ENCODE assay signal across 12 cellular contexts in the genomic region with DNA sequence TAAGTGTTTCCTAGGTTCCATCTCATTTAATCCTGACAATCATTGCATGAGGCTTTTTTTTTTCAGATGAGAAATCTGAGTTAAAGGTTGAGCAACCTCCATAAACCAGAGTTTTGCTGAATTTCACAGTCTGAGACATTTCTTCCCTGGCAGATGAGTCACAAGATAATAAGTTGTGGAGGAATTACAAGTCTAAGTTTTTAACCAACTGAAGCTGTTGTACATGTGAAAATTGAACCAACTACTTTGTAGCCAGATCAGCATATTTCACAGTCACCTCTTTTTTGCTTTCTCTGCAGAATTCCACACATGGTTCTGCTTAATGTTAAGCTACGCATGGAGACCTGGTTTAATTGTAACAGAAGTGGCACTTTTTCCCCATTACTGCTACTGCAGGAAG.
DNase-seq lines count a peak whose midpoint lies in the region; ATAC-seq, FAIRE-seq and TF ChIP-seq lines count a peak whose summit lies in the region.
"Had no signal": no experiment of that assay in that cellular context is flagged by ENCODE, and none has a peak within 500 bp of the region (broad histone marks: within the 10 kb centered on the region; RNA-seq: fewer than 3 reads in every experiment).

No MANE protein-coding gene starts in this region.

- H3K4me1 ChIP-seq in fibroblast of lung (ENCODE audit: control insufficient read depth, extremely low read depth, insufficient read depth, low read length) (peaks cover 7% of the 10 kb centered on the region), parathyroid adenoma (no peaks in the 10 kb centered on the region), body of pancreas (no peaks in the 10 kb centered on the region)

- H3K79me2 ChIP-seq in fibroblast of lung (ENCODE audit: control insufficient read depth, insufficient read depth, low read length) = no peaks in the 10 kb centered on the region
- no peaks in the 10 kb centered on the region for H3K79me2 ChIP-seq in parathyroid adenoma

- H3K9me3 ChIP-seq in fibroblast of lung (ENCODE audit: control insufficient read depth, insufficient read depth, low read depth, low read length) (no peaks in the 10 kb centered on the region), parathyroid adenoma (ENCODE audit: control insufficient read depth, low read length) (no peaks in the 10 kb centered on the region), body of pancreas (no peaks in the 10 kb centered on the region)

- H3K27me3 ChIP-seq in fibroblast of lung (ENCODE audit: control insufficient read depth, insufficient read depth, low read length) (no peaks in the 10 kb centered on the region), parathyroid adenoma (ENCODE audit: control insufficient read depth, insufficient read depth, low read length) (no peaks in the 10 kb centered on the region), body of pancreas (no peaks in the 10 kb centered on the region)

- no peak overlapping the region for H3K4me3 ChIP-seq in fibroblast of lung (replicated peaks in 1 of 4; ENCODE audit: control extremely low read depth in 1 of 4, insufficient read depth in 1 of 4, low read depth in 3 of 4, low read length in 4 of 4)
- peak overlapping the region; percentile 23 for H3K4me3 ChIP-seq in parathyroid adenoma (ENCODE audit: low read depth, low read length)
- H3K4me3 ChIP-seq in body of pancreas = no peak overlapping the region

- H3K4me2 ChIP-seq in fibroblast of lung (ENCODE audit: extremely low read depth, insufficient read depth, low read length) (peak overlapping the region; percentile 44), parathyroid adenoma (ENCODE audit: low read length) (peak overlapping the region; percentile 32)

- H3K9ac ChIP-seq in fibroblast of lung (ENCODE audit: insufficient read depth, low read length) (peak overlapping the region; percentile 7), parathyroid adenoma (no peak overlapping the region)

- intact Hi-C loops in body of pancreas (cut with DNase I) = no loop called here

- H3K36me3 ChIP-seq in fibroblast of lung (ENCODE audit: control insufficient read depth, insufficient read depth, low read length) (no peaks in the 10 kb centered on the region), parathyroid adenoma (ENCODE audit: control insufficient read depth, insufficient read depth, low read length) (no peaks in the 10 kb centered on the region), body of pancreas (replicated peaks in 1 of 2; ENCODE audit: insufficient read depth in 1 of 2, low read depth in 2 of 2) (no peaks in the 10 kb centered on the region)

- FAIRE-seq in GM12891 (lab: Jason Lieb, UNC) = no peak

- TF ChIP-seq CTCF in fibroblast of lung (conservative IDR thresholded peaks at IDR 0.05 in 1 of 2, IDR thresholded peaks at IDR 0.05 in 1 of 2; ENCODE audit: low read depth in 1 of 2, low read length in 2 of 2) = no peak
- TF ChIP-seq CTCF in parathyroid adenoma (IDR thresholded peaks at IDR 0.05) = no peak
- no peak for TF ChIP-seq CTCF in body of pancreas (IDR thresholded peaks at IDR 0.05)

- DNase-seq in EL (peak; percentile 89), RKO (ENCODE audit: low spot score) (peak; percentile 4), fibroblast of lung (ENCODE audit: low read depth in 2 of 2) (peak; percentile 87 to 89), body of pancreas (no peak), DMS153 treated with DMSO at 0.1 percent for 48 hours (lab: John Stamatoyannopoulos, UW; ENCODE audit: unreplicated experiment) (no peak), GM12891 (ENCODE audit: insufficient read length, low spot score) (no peak)
- DNase-seq: Calu3; effector memory CD8-positive, alpha-beta T cell; natural killer cell; stimulated activated CD4-positive, alpha-beta T cell treated with anti-CD3 and anti-CD28 coated beads, Interleukin-15, amount 100 ng/mL, for 24 hours had no signal

- ATAC-seq in body of pancreas (no peak), GM21529 (IDR thresholded peaks at IDR 0.05; ENCODE audit: unreplicated experiment) (no peak)
- ATAC-seq: effector memory CD8-positive, alpha-beta T cell; natural killer cell had no signal

- no peak for TF ChIP-seq POLR2A in body of pancreas (IDR thresholded peaks at IDR 0.05)
- no peak for TF ChIP-seq POLR2A in GM12891 (IDR thresholded peaks at IDR 0.05; ENCODE audit: low read depth, low read length)

- H4K20me1 ChIP-seq in fibroblast of lung (ENCODE audit: control insufficient read depth, extremely low read depth, insufficient read depth, low read length) = no peaks in the 10 kb centered on the region

- 76 to 96% methylated on average over 1 of the region's 1 CpG for WGBS in body of pancreas, 2 donors

- H3K27ac ChIP-seq in fibroblast of lung (ENCODE audit: insufficient read depth, low read length) (no peak overlapping the region), parathyroid adenoma (no peak overlapping the region), body of pancreas (no peak overlapping the region)

- no peak overlapping the region for H2AFZ ChIP-seq in fibroblast of lung (ENCODE audit: low read length)
- H2AFZ ChIP-seq in parathyroid adenoma = no peak overlapping the region

TF ChIP-seq in GM12891, 5 proteins besides CTCF, POLR2A, EP300 and RAD21:
- no peak for TF ChIP-seq SPI1 (IDR thresholded peaks at IDR 0.05; ENCODE audit: low read depth, low read length)
- TF ChIP-seq PAX5 (IDR thresholded peaks at IDR 0.05; ENCODE audit: insufficient read depth, low read length, severe bottlenecking) = no peak
- TF ChIP-seq POLR2AphosphoS5 (IDR thresholded peaks at IDR 0.05; ENCODE audit: low read depth, low read length) = no peak
TF ChIP-seq in GM12891: peak in this region for 0.

Comparison
In these comparisons a context has a peak if more than half of its experiments do, and no peak if none do; other contexts are left out.
1. DNase-seq: peak in EL (single experiment), RKO (single experiment) and fibroblast of lung (2 of 2); none in body of pancreas (0 of 4), DMS153 treated with DMSO at 0.1 percent for 48 hours (single experiment) and GM12891 (single experiment).